Comparison of ENCODE assay signal across 1 cellular context in the genomic region with DNA sequence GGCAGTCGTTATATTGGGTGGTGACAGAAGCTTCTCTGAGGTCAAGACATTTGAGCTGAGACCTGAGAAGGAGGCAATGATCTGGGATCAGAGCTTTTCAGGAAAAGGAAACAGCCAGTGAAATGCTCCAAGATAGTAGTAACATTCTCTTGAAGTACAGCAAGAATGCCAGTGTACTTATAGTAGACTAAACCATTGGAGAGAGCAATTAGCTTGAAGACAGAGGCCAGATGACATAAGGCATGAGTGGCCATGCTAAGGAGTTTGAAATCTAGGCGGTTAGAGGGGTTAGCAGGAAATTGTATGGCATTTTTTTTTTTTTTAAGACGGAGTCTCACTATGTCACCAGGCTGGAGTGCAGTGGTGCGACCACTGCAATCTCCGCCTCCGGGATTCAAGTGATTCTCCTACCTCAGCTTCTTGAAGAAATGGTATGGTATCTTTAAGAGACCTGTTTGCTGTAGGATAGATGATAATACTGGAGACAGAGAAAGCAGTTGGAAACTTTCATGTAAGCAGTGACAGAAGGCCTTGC.
TF ChIP-seq lines count a peak whose summit lies in the region.

No MANE protein-coding gene starts in this region.

TF ChIP-seq in WTC11, 78 proteins besides CTCF, POLR2A, EP300 and RAD21 (continued from another document):
- TF ChIP-seq, protein P1, sequence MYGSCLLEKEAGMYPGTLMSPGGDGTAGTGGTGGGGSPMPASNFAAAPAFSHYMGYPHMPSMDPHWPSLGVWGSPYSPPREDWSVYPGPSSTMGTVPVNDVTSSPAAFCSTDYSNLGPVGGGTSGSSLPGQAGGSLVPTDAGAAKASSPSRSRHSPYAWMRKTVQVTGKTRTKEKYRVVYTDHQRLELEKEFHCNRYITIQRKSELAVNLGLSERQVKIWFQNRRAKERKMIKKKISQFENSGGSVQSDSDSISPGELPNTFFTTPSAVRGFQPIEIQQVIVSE (CRISPR knock-in tag; IDR thresholded peaks at IDR 0.05; ENCODE audit: borderline replicate concordance), result no peak
